11 cellular contexts compared by ENCODE assay signal in genomic region chr20:51428451-51429143, GRCh38.
A peak's percentile ranks its signal among the peaks of the same experiment; 100 is the strongest.
DNase-seq lines count a peak whose midpoint lies in the region; ATAC-seq and TF ChIP-seq lines count a peak whose summit lies in the region.
"Had no signal": no experiment of that assay in that cellular context is flagged by ENCODE, and none has a peak within 500 bp of the region (broad histone marks: within the 10 kb centered on the region; RNA-seq: fewer than 3 reads in every experiment).

No MANE protein-coding gene starts in this region.

- TF ChIP-seq CTCF in heart right ventricle (IDR thresholded peaks at IDR 0.05) = no peak

- peak; percentile 77 for DNase-seq in amniotic epithelial cell (ENCODE audit: low read depth)
- peak; percentile 53 for DNase-seq in heart right ventricle
- DNase-seq in posterior cingulate gyrus = peak in 6 of 10 donors; percentile 21 to 85 (median 72)
- DNase-seq in naive thymus-derived CD4-positive, alpha-beta T cell = no peak
- DNase-seq in hippocampal formation (lab: John Stamatoyannopoulos, UW) = no peak
- DNase-seq: NCI-H82, T1000 had no signal

- no peak overlapping the region for H3K4me3 Mint-ChIP-seq in naive thymus-derived CD4-positive, alpha-beta T cell
- H3K4me3 Mint-ChIP-seq: CD14-positive monocyte had no signal

- no peaks in the 10 kb centered on the region for H3K27me3 Mint-ChIP-seq in naive thymus-derived CD4-positive, alpha-beta T cell

- H3K9me3 Mint-ChIP-seq in naive thymus-derived CD4-positive, alpha-beta T cell = peaks cover 0 to 1% (median 0%) of the 10 kb centered on the region in 11 donors

- peaks cover 0 to 17% (median 0%) of the 10 kb centered on the region in 11 experiments; a peak in 3 of 22 replicates for H4K20me1 ChIP-seq in BLaER1 treated with 17β-estradiol and CSF1 and Interleukin-3, amounts not matched to agents 10 nM and 100 nM

- peaks cover 24 to 95% (median 85%) of the 10 kb centered on the region in 10 experiments for H3K4me1 ChIP-seq in BLaER1 treated with 17β-estradiol and CSF1 and Interleukin-3, amounts not matched to agents 10 nM and 100 nM
- peaks cover 0 to 21% (median 16%) of the 10 kb centered on the region in 9 donors for H3K4me1 ChIP-seq in heart right ventricle
- H3K4me1 ChIP-seq in naive thymus-derived CD4-positive, alpha-beta T cell (ENCODE audit: control insufficient read depth in 2 of 2, insufficient read depth in 2 of 2, low read length in 2 of 2) = peaks cover 7 to 71% of the 10 kb centered on the region in 2 donors

- intact Hi-C loops in heart right ventricle (cut with DNase I) (no loop called here), posterior cingulate gyrus (cut with DNase I) (no loop called here)
- intact Hi-C loops in naive thymus-derived CD4-positive, alpha-beta T cell (cut with micrococcal nuclease) = no loop called here

- WGBS in heart right ventricle, 2 donors = 27 to 28% methylated on average over 23 of the region's 23 CpGs

- H3K4me1 Mint-ChIP-seq in naive thymus-derived CD4-positive, alpha-beta T cell = peaks cover 33 to 67% (median 40%) of the 10 kb centered on the region in 7 donors

- 0 out of 22 replicates have a peak overlapping the region, but pooled peaks of 1 of the 11 experiments have one; percentile 3 for H3K27ac ChIP-seq in BLaER1 treated with 17β-estradiol and CSF1 and Interleukin-3, amounts not matched to agents 10 nM and 100 nM
- peak overlapping the region in 2 of 10 donors; percentile 9 to 14 for H3K27ac ChIP-seq in heart right ventricle
- H3K27ac ChIP-seq in naive thymus-derived CD4-positive, alpha-beta T cell (ENCODE audit: low read depth, low read length) = no peak overlapping the region

- ATAC-seq in heart right ventricle (peak; percentile 52 to 82 (median 68)), GM18868 (IDR thresholded peaks at IDR 0.05; ENCODE audit: unreplicated experiment) (no peak), HG02870 (IDR thresholded peaks at IDR 0.05; ENCODE audit: unreplicated experiment) (no peak)
- ATAC-seq in naive thymus-derived CD4-positive, alpha-beta T cell = no peak

- H3K9ac ChIP-seq in BLaER1 treated with 17β-estradiol and CSF1 and Interleukin-3, amounts not matched to agents 10 nM and 100 nM = no peak overlapping the region

- CTCF ChIA-PET in naive thymus-derived CD4-positive, alpha-beta T cell (lab: Charles Lee) = interaction anchor here (1.0 kb wide), 1 partner anchor 155 kb away, joined by 3 read pairs; no protein-coding TSS in a partner anchor

- peaks cover 8 to 47% (median 28%) of the 10 kb centered on the region in 5 donors for H3K36me3 Mint-ChIP-seq in naive thymus-derived CD4-positive, alpha-beta T cell
- H3K36me3 Mint-ChIP-seq: CD14-positive monocyte had no signal

- H3K36me3 ChIP-seq in BLaER1 treated with 17β-estradiol and CSF1 and Interleukin-3, amounts not matched to agents 10 nM and 100 nM = peaks cover 0 to 19% (median 0%) of the 10 kb centered on the region in 11 experiments; a peak in 5 of 22 replicates
- H3K36me3 ChIP-seq in heart right ventricle = peaks cover 0 to 15% (median 0%) of the 10 kb centered on the region in 9 donors
- H3K36me3 ChIP-seq in naive thymus-derived CD4-positive, alpha-beta T cell (ENCODE audit: control insufficient read depth in 2 of 3, insufficient read depth in 3 of 3, low read length in 3 of 3) = peaks cover 10 to 77% (median 13%) of the 10 kb centered on the region in 3 experiments

- no peaks in the 10 kb centered on the region for H3K27me3 ChIP-seq in BLaER1 treated with 17β-estradiol and CSF1 and Interleukin-3, amounts not matched to agents 10 nM and 100 nM
- H3K27me3 ChIP-seq in heart right ventricle = no peaks in the 10 kb centered on the region
- H3K27me3 ChIP-seq in naive thymus-derived CD4-positive, alpha-beta T cell (ENCODE audit: control insufficient read depth in 2 of 2, insufficient read depth in 2 of 2, low read length in 2 of 2) = no peaks in the 10 kb centered on the region

- POLR2A ChIA-PET in naive thymus-derived CD4-positive, alpha-beta T cell (lab: Charles Lee) = no interaction called here

- peak overlapping the region; percentile 8 to 90 (median 84); a peak in 19 of 22 replicates for H3K4me2 ChIP-seq in BLaER1 treated with 17β-estradiol and CSF1 and Interleukin-3, amounts not matched to agents 10 nM and 100 nM

- no peak overlapping the region for H3K4me3 ChIP-seq in BLaER1 treated with 17β-estradiol and CSF1 and Interleukin-3, amounts not matched to agents 10 nM and 100 nM
- peak overlapping the region in 4 of 10 donors; percentile 11 to 31 (median 20) for H3K4me3 ChIP-seq in heart right ventricle
- H3K4me3 ChIP-seq in naive thymus-derived CD4-positive, alpha-beta T cell (ENCODE audit: low read length) = no peak overlapping the region

- no peaks in the 10 kb centered on the region for H3K9me3 ChIP-seq in BLaER1 treated with 17β-estradiol and CSF1 and Interleukin-3, amounts not matched to agents 10 nM and 100 nM (replicated peaks in 1 of 11)
- H3K9me3 ChIP-seq in heart right ventricle = no peaks in the 10 kb centered on the region
- H3K9me3 ChIP-seq in naive thymus-derived CD4-positive, alpha-beta T cell (ENCODE audit: control insufficient read depth in 2 of 3, low read length in 3 of 3) = no peaks in the 10 kb centered on the region

- H3K27ac Mint-ChIP-seq in naive thymus-derived CD4-positive, alpha-beta T cell = peak overlapping the region in 3 of 9 donors; percentile 4 to 26 (median 17)

Comparison
In these comparisons a context has a peak if more than half of its experiments do, and no peak if none do; other contexts are left out.
1. DNase-seq: peak in amniotic epithelial cell (single experiment), heart right ventricle (2 of 2) and posterior cingulate gyrus (6 of 10); none in naive thymus-derived CD4-positive, alpha-beta T cell (0 of 9) and hippocampal formation (0 of 2).
2. ATAC-seq: peak in heart right ventricle (8 of 8); none in naive thymus-derived CD4-positive, alpha-beta T cell (single experiment), GM18868 (single experiment) and HG02870 (single experiment).